ENCODE assay signal across 8 cellular contexts in the genomic region with DNA sequence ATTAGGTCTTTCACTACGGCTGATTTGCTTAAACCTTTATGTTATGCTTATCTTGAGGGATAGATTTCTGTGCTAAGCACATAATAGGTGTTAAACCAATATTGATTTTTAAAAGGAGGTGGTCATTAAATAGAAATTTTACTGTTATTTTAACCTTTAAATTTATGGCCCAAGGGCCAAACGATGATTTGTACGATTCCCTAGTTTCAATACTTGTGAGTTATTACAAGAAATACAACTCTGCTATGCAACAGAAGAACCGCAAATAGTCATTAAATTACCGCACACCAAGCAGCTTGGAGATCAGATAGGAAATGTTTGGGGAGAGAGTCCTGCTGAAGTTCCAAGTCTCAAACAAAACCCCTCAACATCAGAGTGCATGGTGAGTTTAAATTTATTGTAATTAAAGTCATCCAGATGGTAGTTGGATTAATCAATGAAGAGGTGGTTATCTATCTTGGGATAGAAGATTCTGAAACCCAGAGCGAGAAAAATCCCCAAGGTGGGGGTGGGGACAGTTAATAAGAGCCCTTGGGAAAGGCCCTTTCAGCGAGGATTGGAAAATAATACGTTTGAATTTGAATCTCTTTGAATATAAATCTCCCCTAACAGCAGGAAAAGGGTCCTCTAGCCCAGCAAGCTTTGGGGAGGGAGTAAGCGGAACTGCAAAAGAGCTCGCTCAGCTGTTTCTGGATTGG. TPM values are rescaled to one million over a fixed set of nuclear protein-coding genes. Genes with fewer than 3 reads are reported as not detected.
DNase-seq lines count a peak whose midpoint lies in the region; ATAC-seq lines count a peak whose summit lies in the region.

No MANE protein-coding gene starts in this region.

- no peaks in the 10 kb centered on the region for H3K27me3 Mint-ChIP-seq in activated CD4-positive, alpha-beta T cell treated with anti-CD3 and anti-CD28 coated beads for 36 hours

- H3K27ac Mint-ChIP-seq in activated CD4-positive, alpha-beta T cell treated with anti-CD3 and anti-CD28 coated beads for 36 hours: peak overlapping the region; percentile 91

- intact Hi-C loops in activated CD4-positive, alpha-beta T cell treated with anti-CD3 and anti-CD28 coated beads for 36 hours (cut with DNase I, micrococcal nuclease): loop anchor here (1.0 to 5.0 kb wide), 11 partner anchors 63 to 1000 kb away; a partner anchor contains a TSS

- peak overlapping the region; percentile 86 for H3K27ac ChIP-seq in angular gyrus (ENCODE audit: low read depth, low read length)
- peak overlapping the region; percentile 81 for H3K27ac ChIP-seq in layer of hippocampus (ENCODE audit: low read depth, low read length)
- peak overlapping the region; percentile 80 for H3K27ac ChIP-seq in temporal lobe (ENCODE audit: low read depth, low read length)

- no peak for DNase-seq in activated CD4-positive, alpha-beta T cell treated with anti-CD3 and anti-CD28 coated beads for 36 hours
- DNase-seq in activated CD4-positive, alpha-beta T cell treated with anti-CD3 and anti-CD28 coated beads, Interleukin-2, amount 50 U/mL, for 1 hour: no peak
- DNase-seq in NCI-H1417 treated with DMSO at 0.1 percent for 48 hours (lab: John Stamatoyannopoulos, UW): peak; percentile 81

- peak overlapping the region; percentile 79 for H3K4me3 Mint-ChIP-seq in activated CD4-positive, alpha-beta T cell treated with anti-CD3 and anti-CD28 coated beads for 36 hours

- peak; percentile 9 for ATAC-seq in activated CD4-positive, alpha-beta T cell treated with anti-CD3 and anti-CD28 coated beads for 36 hours
- no peak for ATAC-seq in HG02840 (IDR thresholded peaks at IDR 0.05; ENCODE audit: low FRiP score, unreplicated experiment)
- no peak for ATAC-seq in GM21576 (IDR thresholded peaks at IDR 0.05; ENCODE audit: unreplicated experiment)

- CTCF ChIA-PET in activated CD4-positive, alpha-beta T cell treated with anti-CD3 and anti-CD28 coated beads for 36 hours (lab: Charles Lee): interaction anchor here (0.6 to 0.8 kb wide), 2 partner anchors 83 to 149 kb away, joined by 3 to 4 read pairs; a partner anchor contains a TSS

- peaks cover 30% of the 10 kb centered on the region for H3K4me1 Mint-ChIP-seq in activated CD4-positive, alpha-beta T cell treated with anti-CD3 and anti-CD28 coated beads for 36 hours

- no peaks in the 10 kb centered on the region for H3K27me3 ChIP-seq in layer of hippocampus (ENCODE audit: control insufficient read depth, insufficient read depth, low read length)

- no peaks in the 10 kb centered on the region for H3K9me3 Mint-ChIP-seq in activated CD4-positive, alpha-beta T cell treated with anti-CD3 and anti-CD28 coated beads for 36 hours (ENCODE audit: low read depth)

- H3K36me3 Mint-ChIP-seq in activated CD4-positive, alpha-beta T cell treated with anti-CD3 and anti-CD28 coated beads for 36 hours (ENCODE audit: low read depth): peaks cover 5% of the 10 kb centered on the region

- POLR2A ChIA-PET in activated CD4-positive, alpha-beta T cell treated with anti-CD3 and anti-CD28 coated beads for 36 hours (lab: Charles Lee): interaction anchor here (0.6 to 1.0 kb wide), 2 partner anchors 24 to 119 kb away, joined by 3 to 6 read pairs; no protein-coding TSS in a partner anchor

RNA-seq across cellular contexts. Expression of a gene that starts 0.8 kb away (rescaled TPM):
- total RNA-seq in activated CD4-positive, alpha-beta T cell treated with anti-CD3 and anti-CD28 coated beads for 36 hours: 10 to 100 TPM; 11.8 to 16.6 TPM
- 53.8 TPM for total RNA-seq in temporal lobe
